Comparison of ENCODE assay signal across 1 cellular context in genomic region chr10:80202934-80203834, GRCh38.
TF ChIP-seq lines count a peak whose summit lies in the region.

No MANE protein-coding gene starts in this region.

TF ChIP-seq in K562, 482 proteins besides CTCF, POLR2A, EP300 and RAD21 (continued from another document and continues in another):
- no peak for TF ChIP-seq RNF219 (CRISPR knock-in tag; IDR thresholded peaks at IDR 0.05)
- TF ChIP-seq MLLT1 (IDR thresholded peaks at IDR 0.05) = peak; percentile 4 to 99; a peak in 3 of 4 replicates
- no peak for TF ChIP-seq ZBTB5 (IDR thresholded peaks at IDR 0.05)
- TF ChIP-seq KDM2B (CRISPR knock-in tag; IDR thresholded peaks at IDR 0.05) = no peak
- peak; percentile 96 for TF ChIP-seq ATF3 (IDR thresholded peaks at IDR 0.05)
- peak; percentile 2; the same call in 1 of the 2 replicates for TF ChIP-seq ATF3 (CRISPR knock-in tag; conservative IDR thresholded peaks at IDR 0.05)
- no peak for TF ChIP-seq SAFB2 (IDR thresholded peaks at IDR 0.05; ENCODE audit: borderline replicate concordance, low read depth, low read length, severe bottlenecking)
- TF ChIP-seq ZNF589 (CRISPR knock-in tag; IDR thresholded peaks at IDR 0.05; ENCODE audit: low read depth) = no peak
- peak; percentile 62 for TF ChIP-seq JUND (IDR thresholded peaks at IDR 0.05; ENCODE audit: borderline replicate concordance, low read depth, low read length)
- TF ChIP-seq JUND (tag; IDR thresholded peaks at IDR 0.05; ENCODE audit: borderline replicate concordance, low read depth, low read length) = peak; percentile 75; the same call in 2 of the 3 replicates
- TF ChIP-seq ZNF23 (CRISPR knock-in tag; IDR thresholded peaks at IDR 0.05) = no peak
- no peak for TF ChIP-seq ZNF3 (CRISPR knock-in tag; IDR thresholded peaks at IDR 0.05)
- TF ChIP-seq POLR2B (IDR thresholded peaks at IDR 0.05; ENCODE audit: low read depth, partially characterized antibody) = peak; percentile 43
- 0 out of 2 replicates have a peak, but pooled peaks have one; percentile 40 for TF ChIP-seq CHAMP1 (IDR thresholded peaks at IDR 0.05)
- no peak for TF ChIP-seq PURB (CRISPR knock-in tag; IDR thresholded peaks at IDR 0.05; ENCODE audit: low read depth)
- no peak for TF ChIP-seq CHCHD3 (CRISPR knock-in tag; IDR thresholded peaks at IDR 0.05)
- peak; percentile 99 for TF ChIP-seq ZBTB17 (CRISPR knock-in tag; IDR thresholded peaks at IDR 0.05)
- no peak for TF ChIP-seq PTTG1 (tag; IDR thresholded peaks at IDR 0.05; ENCODE audit: low read depth)
- no peak for TF ChIP-seq NR2F6 (CRISPR knock-in tag; IDR thresholded peaks at IDR 0.05)
- no peak for TF ChIP-seq RBM39 (optimal IDR thresholded peaks at IDR 0.05; ENCODE audit: low read depth, low read length)
- 0 out of 2 replicates have a peak, but pooled peaks have one; percentile 30 for TF ChIP-seq CBX1 (IDR thresholded peaks at IDR 0.05; ENCODE audit: low read depth)
- TF ChIP-seq SIN3A (IDR thresholded peaks at IDR 0.05; ENCODE audit: borderline replicate concordance in 2 of 2, control insufficient read depth in 1 of 2, low read depth in 2 of 2, low read length in 2 of 2) = no peak
- 0 out of 2 replicates have a peak, but pooled peaks have one; percentile 57 for TF ChIP-seq REST (CRISPR knock-in tag; IDR thresholded peaks at IDR 0.05; ENCODE audit: low read depth)
- TF ChIP-seq THRA (IDR thresholded peaks at IDR 0.05) = no peak
- TF ChIP-seq CLOCK (CRISPR knock-in tag; IDR thresholded peaks at IDR 0.05; ENCODE audit: borderline replicate concordance) = 0 out of 2 replicates have a peak, but pooled peaks have one; percentile 3
- TF ChIP-seq SRF (CRISPR knock-in tag; IDR thresholded peaks at IDR 0.05) = peak in 1 of 2 experiments; percentile 59; a peak in 2 of 4 replicates
- TF ChIP-seq E2F3 (CRISPR knock-in tag; IDR thresholded peaks at IDR 0.05) = no peak
- TF ChIP-seq KDM1A (IDR thresholded peaks at IDR 0.05) = peak; percentile 52 to 77; a peak in 3 of 4 replicates
- TF ChIP-seq E2F5 (CRISPR knock-in tag; IDR thresholded peaks at IDR 0.05) = peak; percentile 93; the same call in 1 of the 2 replicates
- TF ChIP-seq HMGXB4 (CRISPR knock-in tag; IDR thresholded peaks at IDR 0.05) = no peak
- no peak for TF ChIP-seq ZNF780A (CRISPR knock-in tag; IDR thresholded peaks at IDR 0.05)
- TF ChIP-seq NR3C1 (CRISPR knock-in tag; IDR thresholded peaks at IDR 0.05) = no peak
- TF ChIP-seq ZEB2 (IDR thresholded peaks at IDR 0.05) = peak; percentile 86
- no peak; the same call in 1 of the 2 replicates for TF ChIP-seq KHSRP (IDR thresholded peaks at IDR 0.05)
- TF ChIP-seq RUNX1 (IDR thresholded peaks at IDR 0.05; ENCODE audit: low read depth) = no peak
- TF ChIP-seq ZNF263 (CRISPR knock-in tag; IDR thresholded peaks at IDR 0.05; ENCODE audit: borderline replicate concordance) = 0 out of 2 replicates have a peak, but pooled peaks have one; percentile 34
- no peak for TF ChIP-seq HINFP (tag; conservative IDR thresholded peaks at IDR 0.05; ENCODE audit: low read depth)
- TF ChIP-seq RBM25 (IDR thresholded peaks at IDR 0.05; ENCODE audit: low read depth, low read length, severe bottlenecking) = peak; percentile 44
